Comparison of ENCODE assay signal across 9 cellular contexts in genomic region chr1:31170486-31170735, GRCh38.
DNase-seq lines count a peak whose midpoint lies in the region; ATAC-seq, FAIRE-seq and TF ChIP-seq lines count a peak whose summit lies in the region.
"Had no signal": no experiment of that assay in that cellular context is flagged by ENCODE, and none has a peak within 500 bp of the region (broad histone marks: within the 10 kb centered on the region; RNA-seq: fewer than 3 reads in every experiment).

No MANE protein-coding gene starts in this region.

- H3K4me2 ChIP-seq in A549 = peak overlapping the region; percentile 47

- TF ChIP-seq POLR2A in A549 (IDR thresholded peaks at IDR 0.05; ENCODE audit: low read length) (no peak), ovary (IDR thresholded peaks at IDR 0.05) (no peak)

- intact Hi-C loops in dendritic cell treated with granulocyte-macrophage colony-stimulating factor and Interleukin-4, amounts not matched to agents 40 ng/mL and 50 ng/mL, for 4 days (cut with micrococcal nuclease) = no loop called here
- intact Hi-C loops in ovary (cut with DNase I) = no loop called here

- no peaks in the 10 kb centered on the region for H3K9me3 ChIP-seq in A549
- no peaks in the 10 kb centered on the region for H3K9me3 ChIP-seq in ovary

- FAIRE-seq in A549 (lab: Jason Lieb, UNC) = no peak

- DNase-seq in A549 (ENCODE audit: low read depth in 1 of 2, low spot score in 1 of 2) (no peak), HFFc6 (no peak), ovary (peak in 3 of 5 donors; percentile 31 to 48 (median 36)), NCI-H524 (lab: John Stamatoyannopoulos, UW) (no peak), DMS53 treated with DMSO at 0.1 percent for 48 hours (lab: John Stamatoyannopoulos, UW; ENCODE audit: unreplicated experiment) (no peak), epidermal melanocyte (ENCODE audit: insufficient read length, low spot score) (no peak), NCI-H1694 (lab: John Stamatoyannopoulos, UW) (no peak)

- H3K27ac Mint-ChIP-seq in HFFc6 = peak overlapping the region; percentile 94
- H3K27ac Mint-ChIP-seq in dendritic cell treated with granulocyte-macrophage colony-stimulating factor and Interleukin-4, amounts not matched to agents 40 ng/mL and 50 ng/mL, for 4 days = peak overlapping the region; percentile 82
- H3K27ac Mint-ChIP-seq: IgD-negative memory B cell had no signal

- no peak for TF ChIP-seq RAD21 in A549 (conservative IDR thresholded peaks at IDR 0.05 in 1 of 2, IDR thresholded peaks at IDR 0.05 in 1 of 2)

- no peaks in the 10 kb centered on the region for H3K36me3 ChIP-seq in ovary

- H3K27ac ChIP-seq in A549 (peak overlapping the region; percentile 81 to 88), ovary (peak overlapping the region in 1 of 2 donors; percentile 75)

- POLR2A ChIA-PET in A549 (lab: Yijun Ruan, JAX) = interaction anchor here (0.5 kb wide), 1 partner anchor 126 kb away, joined by 3 read pairs; the partner anchor contains the start of genes SNRNP40 and ZCCHC17

- no peaks in the 10 kb centered on the region; the same call in 1 of the 2 replicates for H3K27me3 Mint-ChIP-seq in HFFc6 (ENCODE audit: insufficient read depth)
- H3K27me3 Mint-ChIP-seq in dendritic cell treated with granulocyte-macrophage colony-stimulating factor and Interleukin-4, amounts not matched to agents 40 ng/mL and 50 ng/mL, for 4 days = no peaks in the 10 kb centered on the region

- no peaks in the 10 kb centered on the region for H3K27me3 ChIP-seq in ovary

- H3K4me3 ChIP-seq in A549 = no peak overlapping the region
- no peak overlapping the region for H3K4me3 ChIP-seq in ovary

- no peak for ATAC-seq in A549

- no peaks in the 10 kb centered on the region for H3K9me3 Mint-ChIP-seq in HFFc6
- no peaks in the 10 kb centered on the region for H3K9me3 Mint-ChIP-seq in dendritic cell treated with granulocyte-macrophage colony-stimulating factor and Interleukin-4, amounts not matched to agents 40 ng/mL and 50 ng/mL, for 4 days
- H3K9me3 Mint-ChIP-seq: IgD-negative memory B cell had no signal

- 55% methylated on average over 4 of the region's 4 CpGs for WGBS in A549 (ENCODE audit: missing lambda C conversion rate)
- WGBS in ovary, 3 donors = 57 to 68% (median 68%) methylated on average over 4 of the region's 4 CpGs

- CTCF ChIA-PET in A549 (lab: Yijun Ruan, JAX) = interaction anchor here (0.8 to 18.5 kb wide), 5 partner anchors 10 to 394 kb away, joined by 3 to 201 read pairs (median 4); no protein-coding TSS in a partner anchor

- H3K4me1 ChIP-seq in A549 = peaks cover 21% of the 10 kb centered on the region
- peaks cover 3% of the 10 kb centered on the region for H3K4me1 ChIP-seq in ovary (ENCODE audit: insufficient read depth)

- no peak overlapping the region for H3K4me3 Mint-ChIP-seq in HFFc6
- no peak overlapping the region for H3K4me3 Mint-ChIP-seq in dendritic cell treated with granulocyte-macrophage colony-stimulating factor and Interleukin-4, amounts not matched to agents 40 ng/mL and 50 ng/mL, for 4 days
- H3K4me3 Mint-ChIP-seq: IgD-negative memory B cell had no signal

- peaks cover 11% of the 10 kb centered on the region for H3K4me1 Mint-ChIP-seq in HFFc6 (ENCODE audit: low read depth)
- H3K4me1 Mint-ChIP-seq in dendritic cell treated with granulocyte-macrophage colony-stimulating factor and Interleukin-4, amounts not matched to agents 40 ng/mL and 50 ng/mL, for 4 days (ENCODE audit: low read depth) = peaks cover 16% of the 10 kb centered on the region
- H3K4me1 Mint-ChIP-seq: IgD-negative memory B cell had no signal

- H3K36me3 Mint-ChIP-seq in HFFc6 (ENCODE audit: low read depth) = no peaks in the 10 kb centered on the region
- H3K36me3 Mint-ChIP-seq in dendritic cell treated with granulocyte-macrophage colony-stimulating factor and Interleukin-4, amounts not matched to agents 40 ng/mL and 50 ng/mL, for 4 days (ENCODE audit: low read depth) = no peaks in the 10 kb centered on the region
- H3K36me3 Mint-ChIP-seq: IgD-negative memory B cell had no signal

- TF ChIP-seq EP300 in A549 (IDR thresholded peaks at IDR 0.05) = no peak
- no peak for TF ChIP-seq EP300 in ovary (IDR thresholded peaks at IDR 0.05)

- no peak for TF ChIP-seq CTCF in A549 (IDR thresholded peaks at IDR 0.05)
- no peak for TF ChIP-seq CTCF in HFFc6 (IDR thresholded peaks at IDR 0.05)
- TF ChIP-seq CTCF in ovary (IDR thresholded peaks at IDR 0.05) = no peak

TF ChIP-seq in A549, 52 proteins besides CTCF, POLR2A, EP300 and RAD21:
- no peak for TF ChIP-seq ZSCAN20 (CRISPR knock-in tag; IDR thresholded peaks at IDR 0.05)

Comparison
In these comparisons a context has a peak if more than half of its experiments do, and no peak if none do; other contexts are left out.
1. DNase-seq: peak in ovary (3 of 5); none in A549 (0 of 2), HFFc6 (single experiment), NCI-H524 (0 of 2), DMS53 treated with DMSO at 0.1 percent for 48 hours (single experiment), epidermal melanocyte (single experiment) and NCI-H1694 (single experiment).